In genomic region chr5:128905225-128906110, GRCh38 we compare ENCODE assay signal across 9 cellular contexts. TPM values are rescaled to one million over a fixed set of nuclear protein-coding genes. Genes with fewer than 3 reads are reported as not detected.
A peak's percentile ranks its signal among the peaks of the same experiment; 100 is the strongest.
DNase-seq lines count a peak whose midpoint lies in the region; ATAC-seq and TF ChIP-seq lines count a peak whose summit lies in the region.
"Had no signal": no experiment of that assay in that cellular context is flagged by ENCODE, and none has a peak within 500 bp of the region (broad histone marks: within the 10 kb centered on the region; RNA-seq: fewer than 3 reads in every experiment).

No MANE protein-coding gene starts in this region.

- H3K27me3 ChIP-seq in CD4-positive, alpha-beta T cell (ENCODE audit: control insufficient read depth, insufficient read depth, low read length), result no peaks in the 10 kb centered on the region

- no peak overlapping the region for H3K4me3 Mint-ChIP-seq in CD4-positive, alpha-beta T cell
- no peak overlapping the region for H3K4me3 Mint-ChIP-seq in nephron progenitor cell
- H3K4me3 Mint-ChIP-seq: activated T-cell treated with anti-CD3 and anti-CD28 coated beads, Interleukin-2, amount 50 U/mL, for 4 hours had no signal

- H3K4me1 Mint-ChIP-seq in CD4-positive, alpha-beta T cell (ENCODE audit: low read depth), result no peaks in the 10 kb centered on the region
- no peaks in the 10 kb centered on the region for H3K4me1 Mint-ChIP-seq in nephron progenitor cell

- H3K9me3 ChIP-seq in CD4-positive, alpha-beta T cell (ENCODE audit: control insufficient read depth, low read length), result no peaks in the 10 kb centered on the region

- CTCF ChIA-PET in CD4-positive, alpha-beta T cell (lab: Charles Lee), result interaction anchor here (0.7 to 1.4 kb wide), 2 partner anchors 344 to 947 kb away, joined by 3 to 4 read pairs; no protein-coding TSS in a partner anchor

- TF ChIP-seq CTCF in CD4-positive, alpha-beta T cell (IDR thresholded peaks at IDR 0.05), result peak; percentile 79
- TF ChIP-seq CTCF in WI38 (IDR thresholded peaks at IDR 0.05; ENCODE audit: low read depth, low read length) (peak; percentile 46; the same call in 1 of the 2 replicates), nephron progenitor cell (IDR thresholded peaks at IDR 0.05) (peak; percentile 87)

- H3K4me3 ChIP-seq in WI38 (ENCODE audit: low read depth, low read length), result no peak overlapping the region

- H3K27ac Mint-ChIP-seq in CD4-positive, alpha-beta T cell, result no peak overlapping the region
- no peak overlapping the region for H3K27ac Mint-ChIP-seq in nephron progenitor cell

- peaks cover 3% of the 10 kb centered on the region for H3K27me3 Mint-ChIP-seq in CD4-positive, alpha-beta T cell
- no peaks in the 10 kb centered on the region for H3K27me3 Mint-ChIP-seq in nephron progenitor cell (ENCODE audit: low read depth, poor library complexity)

- H3K36me3 Mint-ChIP-seq in CD4-positive, alpha-beta T cell (ENCODE audit: low read depth), result no peaks in the 10 kb centered on the region
- H3K36me3 Mint-ChIP-seq in nephron progenitor cell (ENCODE audit: low read depth), result no peaks in the 10 kb centered on the region

- ATAC-seq in CD4-positive, alpha-beta T cell (ENCODE audit: poor library complexity), result peak; percentile 48
- ATAC-seq in GM18511 (IDR thresholded peaks at IDR 0.05; ENCODE audit: unreplicated experiment) (peak; percentile 88), HG02884 (IDR thresholded peaks at IDR 0.05; ENCODE audit: unreplicated experiment) (peak; percentile 83)

- intact Hi-C loops in CD4-positive, alpha-beta T cell (cut with DNase I, micrococcal nuclease), result loop anchor here (2.0 kb wide), 4 partner anchors 227 to 947 kb away; no protein-coding TSS in a partner anchor

- DNase-seq in CD4-positive, alpha-beta T cell, result peak in 5 of 10 experiments; percentile 4 to 20 (median 7)
- peak; percentile 1 for DNase-seq in NCI-H146 treated with DMSO at 0.1 percent for 48 hours (lab: John Stamatoyannopoulos, UW; ENCODE audit: unreplicated experiment)
- DNase-seq in fibroblast of gingiva (ENCODE audit: low read depth), result peak; percentile 57
- peak; percentile 44 for DNase-seq in nephron progenitor cell
- no peak for DNase-seq in islet precursor cell
- DNase-seq: activated T-cell treated with anti-CD3 and anti-CD28 coated beads, Interleukin-2, amount 50 U/mL, for 4 hours had no signal

- H3K27ac ChIP-seq in CD4-positive, alpha-beta T cell (ENCODE audit: low read depth, low read length), result no peak overlapping the region

- no peaks in the 10 kb centered on the region for H3K9me3 Mint-ChIP-seq in CD4-positive, alpha-beta T cell
- no peaks in the 10 kb centered on the region for H3K9me3 Mint-ChIP-seq in nephron progenitor cell
- H3K9me3 Mint-ChIP-seq: activated T-cell treated with anti-CD3 and anti-CD28 coated beads, Interleukin-2, amount 50 U/mL, for 4 hours had no signal

- POLR2A ChIA-PET in CD4-positive, alpha-beta T cell (lab: Charles Lee), result no interaction called here

RNA-seq across cellular contexts. Expression of gene SLC27A6, which starts 59.8 kb away (rescaled TPM):
- not detected for total RNA-seq in CD4-positive, alpha-beta T cell
- total RNA-seq: activated T-cell treated with anti-CD3 and anti-CD28 coated beads, Interleukin-2, amount 50 U/mL, for 4 hours had no signal
